Comparison of ENCODE assay signal across 8 cellular contexts in genomic region chr5:177116631-177117373, GRCh38. TPM values are rescaled to one million over a fixed set of nuclear protein-coding genes. Genes with fewer than 3 reads are reported as not detected.
DNase-seq lines count a peak whose midpoint lies in the region; ATAC-seq, FAIRE-seq and TF ChIP-seq lines count a peak whose summit lies in the region.

No MANE protein-coding gene starts in this region.

- H3K36me3 ChIP-seq in Peyer's patch, result no peaks in the 10 kb centered on the region
- no peaks in the 10 kb centered on the region for H3K36me3 ChIP-seq in heart left ventricle
- no peaks in the 10 kb centered on the region for H3K36me3 ChIP-seq in rectal smooth muscle tissue (ENCODE audit: control insufficient read depth, insufficient read depth, low read length)
- H3K36me3 ChIP-seq in upper lobe of left lung, result no peaks in the 10 kb centered on the region
- no peaks in the 10 kb centered on the region for H3K36me3 ChIP-seq in SK-N-SH (replicated peaks in 1 of 2; ENCODE audit: control insufficient read depth in 1 of 2, insufficient read depth in 2 of 2, low read length in 1 of 2)

- H3K27ac ChIP-seq in Peyer's patch (peak overlapping the region; percentile 9 to 77 (median 70)), heart left ventricle (peak overlapping the region; percentile 32 to 76 (median 60)), rectal smooth muscle tissue (ENCODE audit: low read depth, low read length) (peak overlapping the region; percentile 61), upper lobe of left lung (peak overlapping the region; percentile 42 to 76 (median 58)), SK-N-SH (ENCODE audit: low read depth in 2 of 2, low read length in 1 of 2) (no peak overlapping the region)

- TF ChIP-seq POLR2A in GM12892 (IDR thresholded peaks at IDR 0.05; ENCODE audit: low read depth, low read length), result no peak
- no peak for TF ChIP-seq POLR2A in Peyer's patch (IDR thresholded peaks at IDR 0.05)
- peak in 1 of 2 donors; percentile 54 for TF ChIP-seq POLR2A in heart left ventricle (IDR thresholded peaks at IDR 0.05)
- TF ChIP-seq POLR2A in upper lobe of left lung (IDR thresholded peaks at IDR 0.05), result peak in 1 of 4 donors; percentile 45

- FAIRE-seq in GM12892 (lab: Jason Lieb, UNC), result no peak

- no peaks in the 10 kb centered on the region for H3F3A ChIP-seq in SK-N-SH (replicated peaks; ENCODE audit: insufficient read depth)

- H3K4me3 Mint-ChIP-seq in activated naive CD8-positive, alpha-beta T cell treated with anti-CD3 and anti-CD28 coated beads for 36 hours, result peak overlapping the region; percentile 54

- DNase-seq in GM12892 (ENCODE audit: insufficient read length), result peak; percentile 68
- peak; percentile 78 to 91 (median 88) for DNase-seq in Peyer's patch
- peak; percentile 88 for DNase-seq in activated naive CD8-positive, alpha-beta T cell treated with anti-CD3 and anti-CD28 coated beads for 36 hours
- peak; percentile 89 to 96 (median 93) for DNase-seq in heart left ventricle
- DNase-seq in upper lobe of left lung, result peak; percentile 85 to 97
- no peak for DNase-seq in SKM-1 (lab: John Stamatoyannopoulos, UW; ENCODE audit: unreplicated experiment)
- no peak for DNase-seq in SK-N-SH

- intact Hi-C loops in heart left ventricle (cut with DNase I), result loop anchor here (5.0 to 10.0 kb wide), 9 partner anchors 80 to 268 kb away; partner anchors contain the start of genes PRELID1 (in 5 of the 10), RAB24 (in 5 of the 10), MXD3 (in 2 of the 10) and SLC34A1 (in 1 of the 10)

- peaks cover 17% of the 10 kb centered on the region for H3K4me1 Mint-ChIP-seq in activated naive CD8-positive, alpha-beta T cell treated with anti-CD3 and anti-CD28 coated beads for 36 hours

- no peak overlapping the region for H2AFZ ChIP-seq in SK-N-SH (ENCODE audit: low read depth)

- TF ChIP-seq RAD21 in SK-N-SH (IDR thresholded peaks at IDR 0.05; ENCODE audit: low read length), result no peak

- peaks cover 0 to 22% (median 0%) of the 10 kb centered on the region in 4 donors for H3K4me1 ChIP-seq in Peyer's patch
- H3K4me1 ChIP-seq in heart left ventricle, result peaks cover 0 to 28% (median 15%) of the 10 kb centered on the region in 12 donors
- peaks cover 4% of the 10 kb centered on the region for H3K4me1 ChIP-seq in rectal smooth muscle tissue (ENCODE audit: control insufficient read depth, insufficient read depth, low read length)
- H3K4me1 ChIP-seq in upper lobe of left lung, result peaks cover 14 to 32% (median 17%) of the 10 kb centered on the region in 4 donors
- no peaks in the 10 kb centered on the region; a peak in 1 of 4 replicates for H3K4me1 ChIP-seq in SK-N-SH (ENCODE audit: control insufficient read depth in 1 of 2, insufficient read depth in 2 of 2, low read depth in 1 of 2, low read length in 1 of 2)

- H4K20me1 ChIP-seq in SK-N-SH (ENCODE audit: insufficient read depth), result no peaks in the 10 kb centered on the region

- H3K79me2 ChIP-seq in SK-N-SH (ENCODE audit: insufficient read depth), result no peaks in the 10 kb centered on the region

- POLR2A ChIA-PET in SK-N-SH (lab: Yijun Ruan, JAX), result no interaction called here

- no peaks in the 10 kb centered on the region for H3K27me3 Mint-ChIP-seq in activated naive CD8-positive, alpha-beta T cell treated with anti-CD3 and anti-CD28 coated beads for 36 hours

- no peak overlapping the region for H3K9ac ChIP-seq in rectal smooth muscle tissue (ENCODE audit: low read length)
- no peak overlapping the region for H3K9ac ChIP-seq in SK-N-SH

- H3K9me3 ChIP-seq in Peyer's patch (no peaks in the 10 kb centered on the region), heart left ventricle (no peaks in the 10 kb centered on the region), upper lobe of left lung (no peaks in the 10 kb centered on the region), SK-N-SH (no peaks in the 10 kb centered on the region)

- CTCF ChIA-PET in SK-N-SH (lab: Yijun Ruan, JAX), result no interaction called here

- no peak for TF ChIP-seq EP300 in upper lobe of left lung (IDR thresholded peaks at IDR 0.05)
- TF ChIP-seq EP300 in SK-N-SH (IDR thresholded peaks at IDR 0.05; ENCODE audit: borderline replicate concordance in 1 of 2, low read depth in 1 of 2, low read length in 1 of 2), result no peak

- H3K4me2 ChIP-seq in SK-N-SH, result no peak overlapping the region

- peak; percentile 88 to 98 (median 96) for ATAC-seq in heart left ventricle
- ATAC-seq in upper lobe of left lung (ENCODE audit: low FRiP score in 2 of 2), result peak; percentile 90 to 98

- no peaks in the 10 kb centered on the region for H3K9me2 ChIP-seq in SK-N-SH

- peaks cover 3% of the 10 kb centered on the region for H3K36me3 Mint-ChIP-seq in activated naive CD8-positive, alpha-beta T cell treated with anti-CD3 and anti-CD28 coated beads for 36 hours

- H3K27me3 ChIP-seq in Peyer's patch (no peaks in the 10 kb centered on the region), heart left ventricle (no peaks in the 10 kb centered on the region), rectal smooth muscle tissue (ENCODE audit: control insufficient read depth, insufficient read depth, low read length) (no peaks in the 10 kb centered on the region), upper lobe of left lung (no peaks in the 10 kb centered on the region), SK-N-SH (ENCODE audit: insufficient read depth) (no peaks in the 10 kb centered on the region)

- TF ChIP-seq CTCF in Peyer's patch (IDR thresholded peaks at IDR 0.05), result no peak
- TF ChIP-seq CTCF in heart left ventricle (IDR thresholded peaks at IDR 0.05), result peak in 1 of 12 donors; percentile 16
- TF ChIP-seq CTCF in upper lobe of left lung (IDR thresholded peaks at IDR 0.05), result peak in 2 of 6 experiments; percentile 26 to 36
- no peak for TF ChIP-seq CTCF in SK-N-SH (IDR thresholded peaks at IDR 0.05)

- H3K4me3 ChIP-seq in Peyer's patch (peak overlapping the region; percentile 2 to 38 (median 29)), heart left ventricle (peak overlapping the region in 9 of 12 donors; percentile 11 to 51 (median 36)), rectal smooth muscle tissue (ENCODE audit: low read length) (peak overlapping the region; percentile 54), upper lobe of left lung (peak overlapping the region in 3 of 4 donors; percentile 24 to 48 (median 36)), SK-N-SH (ENCODE audit: low read depth in 2 of 2, low read length in 1 of 2) (no peak overlapping the region)

- H3K27ac Mint-ChIP-seq in activated naive CD8-positive, alpha-beta T cell treated with anti-CD3 and anti-CD28 coated beads for 36 hours, result peak overlapping the region; percentile 82

- WGBS in heart left ventricle, 4 donors, result 19 to 30% (median 24%) methylated on average over 33 to 49 of the region's 49 CpGs
- 32 to 47% methylated on average over 31 to 32 of the region's 49 CpGs for WGBS in upper lobe of left lung, 2 donors
- 95% methylated on average over 35 of the region's 49 CpGs for WGBS in SK-N-SH (ENCODE audit: low lambda C conversion rate)

- peaks cover 1% of the 10 kb centered on the region for H3K9me3 Mint-ChIP-seq in activated naive CD8-positive, alpha-beta T cell treated with anti-CD3 and anti-CD28 coated beads for 36 hours

TF ChIP-seq in SK-N-SH, 30 proteins besides CTCF, POLR2A, EP300 and RAD21:
- TF ChIP-seq CHD2 (IDR thresholded peaks at IDR 0.05; ENCODE audit: low read length, partially characterized antibody), result no peak
- no peak for TF ChIP-seq TAF1 (IDR thresholded peaks at IDR 0.05; ENCODE audit: borderline replicate concordance, low read depth, low read length)
- no peak for TF ChIP-seq POLR2AphosphoS5 (IDR thresholded peaks at IDR 0.05; ENCODE audit: low read depth, low read length)
- no peak for TF ChIP-seq YY1 (IDR thresholded peaks at IDR 0.05; ENCODE audit: low read depth)
TF ChIP-seq in SK-N-SH: peak in this region for 0.

RNA-seq across cellular contexts. Expression of gene NSD1, which starts 16.8 kb away (rescaled TPM):
- polyA plus RNA-seq in GM12892 (2012; ENCODE audit: missing spikeins), result 21.7 TPM
- total RNA-seq in Peyer's patch (100 to 1,000 TPM in 1 of 4 donors, 10 to 100 TPM in 3; 46.4 to 112 (median 50.1) TPM), heart left ventricle (10 to 100 TPM; 25.8 to 64.6 (median 47.8) TPM), upper lobe of left lung (10 to 100 TPM; 33.0 to 69.1 (median 55.7) TPM)
- 10 to 100 TPM; 64.0 to 66.4 TPM for total RNA-seq in activated naive CD8-positive, alpha-beta T cell treated with anti-CD3 and anti-CD28 coated beads for 36 hours
- polyA plus RNA-seq in heart left ventricle (10 to 100 TPM; 10.9 to 16.1 TPM), SK-N-SH (2012; rRNA removed) (6.7 and 9.0 TPM in 2 replicates)
- 6.6 and 7.0 TPM in 2 replicates for polyA plus RNA-seq in SK-N-SH (2012; cell fraction: cytosol; rRNA removed)
- 9.5 and 14.4 TPM in 2 replicates for polyA plus RNA-seq in SK-N-SH (2012; cell fraction: nucleus; rRNA removed)

RNA-seq across cellular contexts. Expression of gene FGFR4, which starts 30.1 kb away (rescaled TPM):
- polyA plus RNA-seq in GM12892 (2012; ENCODE audit: missing spikeins), result 0.45 TPM
- total RNA-seq in Peyer's patch (100 to 1,000 TPM in 1 of 4 donors, 10 to 100 TPM in 3; 43.0 to 264 (median 72.3) TPM), heart left ventricle (1 to 10 TPM in 3 of 9 donors, under 1 TPM in 5, not detected in 1; 0.35 to 2.6 (median 0.49) TPM), upper lobe of left lung (100 to 1,000 TPM in 3 of 6 donors, 10 to 100 TPM in 3; 14.8 to 175 (median 87.1) TPM)
- 1 to 10 TPM; 1.4 to 1.5 TPM for total RNA-seq in activated naive CD8-positive, alpha-beta T cell treated with anti-CD3 and anti-CD28 coated beads for 36 hours
- polyA plus RNA-seq in heart left ventricle (under 1 TPM; 0.46 to 0.65 TPM), SK-N-SH (2012; rRNA removed) (4.4 and 5.6 TPM in 2 replicates)
- 1.8 and 2.8 TPM in 2 replicates for polyA plus RNA-seq in SK-N-SH (2012; cell fraction: cytosol; rRNA removed)
- polyA plus RNA-seq in SK-N-SH (2012; cell fraction: nucleus; rRNA removed), result 10.5 and 11.3 TPM in 2 replicates

Comparison
In these comparisons a context has a peak if more than half of its experiments do, and no peak if none do; other contexts are left out.
1. DNase-seq: peak in GM12892 (single experiment), Peyer's patch (3 of 3), activated naive CD8-positive, alpha-beta T cell treated with anti-CD3 and anti-CD28 coated beads for 36 hours (single experiment), heart left ventricle (5 of 5) and upper lobe of left lung (2 of 2); none in SKM-1 (single experiment) and SK-N-SH (single experiment).
2. H3K27ac ChIP-seq: peak in Peyer's patch (4 of 4), heart left ventricle (12 of 12), rectal smooth muscle tissue (single experiment) and upper lobe of left lung (4 of 4); none in SK-N-SH (0 of 2).
3. H3K4me3 ChIP-seq: peak in Peyer's patch (4 of 4), heart left ventricle (9 of 12), rectal smooth muscle tissue (single experiment) and upper lobe of left lung (3 of 4); none in SK-N-SH (0 of 2).
4. RNA of gene FGFR4, which starts 30.1 kb away (total RNA-seq): 14.8 to 175 TPM in upper lobe of left lung and 43.0 to 264 TPM in Peyer's patch; 1.4 to 1.5 TPM in activated naive CD8-positive, alpha-beta T cell treated with anti-CD3 and anti-CD28 coated beads for 36 hours and 0.35 to 2.6 TPM in heart left ventricle; every median in the first group is over 4 times any median in the second.